Comparison of ENCODE assay signal across 23 cellular contexts in genomic region chr12:103803847-103804246, GRCh38.
"Had no signal": no experiment of that assay in that cellular context is flagged by ENCODE, and none has a peak within 500 bp of the region (broad histone marks: within the 10 kb centered on the region; RNA-seq: fewer than 3 reads in every experiment).

No MANE protein-coding gene starts in this region.

- DNase-seq: activated CD4-positive, alpha-beta T cell treated with anti-CD3 and anti-CD28 coated beads, Interleukin-2, amount 50 U/mL, for 48 hours; activated gamma-delta T cell treated with Interleukin-2 at 50 U/mL for 16 hours; activated naive CD8-positive, alpha-beta T cell treated with anti-CD3 and anti-CD28 coated beads, Interleukin-2, amount 10 ng/mL, durations not matched to agents 7 days and 5 days; amygdala; body of pancreas; central memory CD4-positive, alpha-beta T cell; heart right ventricle; immature natural killer cell; left ventricle myocardium superior; mucosa of descending colon; naive B cell; stomach; T1000 had no signal

- H3K9me3 Mint-ChIP-seq: activated T-helper 1 cell treated with anti-CD3 and anti-CD28 coated beads, Interleukin-12 subunit alpha, Interleukin-12 subunit beta, Interleukin-2, Interleukin-4 antibody, amounts not matched to agents 30 ng/mL and 10 ng/mL and 1 ng/mL, durations not matched to agents 14 hours and 24 hours and 36 hours; neural crest cell; type B pancreatic cell had no signal

- H3K4me1 Mint-ChIP-seq: memory B cell had no signal

- H3K4me3 Mint-ChIP-seq: activated naive CD8-positive, alpha-beta T cell treated with anti-CD3 and anti-CD28 coated beads, Interleukin-2, amount 10 ng/mL, durations not matched to agents 7 days and 5 days; activated T-helper 1 cell treated with anti-CD3 and anti-CD28 coated beads, Interleukin-12 subunit alpha, Interleukin-12 subunit beta, Interleukin-2, Interleukin-4 antibody, amounts not matched to agents 30 ng/mL and 10 ng/mL and 1 ng/mL, durations not matched to agents 14 hours and 24 hours and 36 hours; immature natural killer cell; memory B cell; naive B cell; neural crest cell; type B pancreatic cell had no signal

- H3K27ac Mint-ChIP-seq: activated naive CD8-positive, alpha-beta T cell treated with anti-CD3 and anti-CD28 coated beads, Interleukin-2, amount 10 ng/mL, durations not matched to agents 7 days and 5 days; activated T-helper 1 cell treated with anti-CD3 and anti-CD28 coated beads, Interleukin-12 subunit alpha, Interleukin-12 subunit beta, Interleukin-2, Interleukin-4 antibody, amounts not matched to agents 30 ng/mL and 10 ng/mL and 1 ng/mL, durations not matched to agents 14 hours and 24 hours and 36 hours; immature natural killer cell; memory B cell; type B pancreatic cell had no signal

- FAIRE-seq: endometrium had no signal

- H3K4me3 ChIP-seq: body of pancreas, coronary artery, heart right ventricle, mucosa of descending colon, prostate gland, right atrium auricular region, skin epidermis, stomach had no signal

- H3K27ac ChIP-seq: body of pancreas, prostate gland, right atrium auricular region, skin epidermis had no signal

- H3K36me3 ChIP-seq: heart right ventricle, prostate gland, right atrium auricular region had no signal

- H3K9me3 ChIP-seq: body of pancreas, heart right ventricle, mucosa of descending colon, prostate gland, right atrium auricular region, stomach had no signal

- H3K27me3 Mint-ChIP-seq: activated naive CD8-positive, alpha-beta T cell treated with anti-CD3 and anti-CD28 coated beads, Interleukin-2, amount 10 ng/mL, durations not matched to agents 7 days and 5 days; memory B cell; naive B cell; type B pancreatic cell had no signal

- ATAC-seq: activated CD4-positive, CD25-positive, alpha-beta regulatory T cell treated with anti-CD3 and anti-CD28 coated beads, Interleukin-2, amount 50 U/mL, for 24 hours; body of pancreas; heart right ventricle; left ventricle myocardium superior; mucosa of descending colon had no signal

- H3K27me3 ChIP-seq: body of pancreas, heart right ventricle, right atrium auricular region, stomach had no signal

- H3K4me1 ChIP-seq: prostate gland had no signal
